In genomic region chr20:37266940-37267683, GRCh38 we compare ENCODE assay signal across 1 cellular context.
TF ChIP-seq lines count a peak whose summit lies in the region.

No MANE protein-coding gene starts in this region.

TF ChIP-seq in GM23338, 12 proteins besides CTCF, POLR2A, EP300 and RAD21 (continued from another document):
- no peak for TF ChIP-seq ZNF462 (CRISPR knock-in tag; IDR thresholded peaks at IDR 0.05)
- TF ChIP-seq EZH2phosphoT487 (IDR thresholded peaks at IDR 0.05; ENCODE audit: unreplicated experiment) = no peak
- no peak for TF ChIP-seq POLR2AphosphoS5 (IDR thresholded peaks at IDR 0.05; ENCODE audit: low read depth)
- TF ChIP-seq STAT1 (IDR thresholded peaks at IDR 0.05; ENCODE audit: unreplicated experiment) = no peak
- no peak for TF ChIP-seq ZNF331 (CRISPR knock-in tag; IDR thresholded peaks at IDR 0.05; ENCODE audit: low read depth)
- TF ChIP-seq CREB1 (CRISPR knock-in tag; IDR thresholded peaks at IDR 0.05; ENCODE audit: low read depth) = no peak
